ENCODE assay signal across 8 cellular contexts in the genomic region with DNA sequence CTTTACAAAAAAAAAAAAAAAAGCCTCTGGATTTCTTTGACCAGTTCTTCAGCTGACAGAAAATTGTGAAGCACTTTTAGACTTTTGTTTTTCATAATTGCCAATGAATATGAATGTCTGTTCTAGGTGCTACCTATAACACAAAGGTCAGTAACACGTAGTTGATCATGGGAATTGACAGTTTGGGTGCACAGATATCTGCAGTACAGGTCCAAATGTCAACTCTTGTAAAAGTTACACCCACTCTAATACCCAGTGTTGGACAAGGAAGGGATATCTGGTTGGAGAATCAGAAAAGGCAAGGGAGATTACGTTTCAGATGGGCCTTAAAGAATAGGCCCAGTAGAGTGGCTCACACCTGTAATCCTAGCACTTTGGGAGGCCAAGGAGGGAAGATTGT. TPM values are rescaled to one million over a fixed set of nuclear protein-coding genes. Genes with fewer than 3 reads are reported as not detected.
DNase-seq lines count a peak whose midpoint lies in the region; ATAC-seq, FAIRE-seq and TF ChIP-seq lines count a peak whose summit lies in the region.

No MANE protein-coding gene starts in this region.

- H3K27ac ChIP-seq in heart right ventricle, result peak overlapping the region in 7 of 10 donors; percentile 97 to 99 (median 99)
- H3K27ac ChIP-seq in K562 (ENCODE audit: extremely low read depth, low read depth, low read length), result no peak overlapping the region
- peak overlapping the region; percentile 97 to 99 for H3K27ac ChIP-seq in mucosa of rectum (ENCODE audit: low read depth in 2 of 2, low read length in 2 of 2)
- H3K27ac ChIP-seq in uterus, result peak overlapping the region; percentile 100

- H3K4me3 ChIP-seq in heart right ventricle (peak overlapping the region in 7 of 10 donors; percentile 72 to 91 (median 80)), K562 (no peak overlapping the region; the same call in 1 of the 2 replicates), mucosa of rectum (ENCODE audit: low read length in 2 of 2) (no peak overlapping the region), uterus (peak overlapping the region in 1 of 2 donors; percentile 94)

- CTCF ChIA-PET in K562 (lab: Yijun Ruan, JAX; ENCODE audit: low intra/inter-chr PET ratio), result no interaction called here

- H3K9me1 ChIP-seq in K562 (ENCODE audit: control insufficient read depth, insufficient read depth, low read length), result no peaks in the 10 kb centered on the region

- BruUV-seq in K562 (replicated peaks; lab: Mats Ljungman, UMichigan), result no TSS peak

- no peak for FAIRE-seq in K562 (lab: Jason Lieb, UNC)

- no peaks in the 10 kb centered on the region for H4K20me1 ChIP-seq in K562 (replicated peaks; ENCODE audit: control insufficient read depth, insufficient read depth, low read length)

- no peak overlapping the region for H2AFZ ChIP-seq in K562 (ENCODE audit: low read depth, low read length)

- H3K4me2 ChIP-seq in K562 (ENCODE audit: insufficient read depth, low read length), result no peak overlapping the region; the same call in 1 of the 2 replicates

- POLR2A ChIA-PET in K562 (lab: Yijun Ruan, JAX), result interaction anchor here (0.6 to 1.6 kb wide), 9 partner anchors 9 to 105 kb away, joined by 3 to 6 read pairs (median 3); no protein-coding TSS in a partner anchor

- no peak for TF ChIP-seq RAD21 in K562 (CRISPR knock-in tag; conservative IDR thresholded peaks at IDR 0.05 in 1 of 2, IDR thresholded peaks at IDR 0.05 in 1 of 2)

- ATAC-seq in heart right ventricle (no peak), Right ventricle myocardium superior (ENCODE audit: poor library complexity) (no peak), K562 (no peak), GM18519 (IDR thresholded peaks at IDR 0.05; ENCODE audit: low FRiP score, unreplicated experiment) (no peak)

- no peaks in the 10 kb centered on the region for H3K36me3 ChIP-seq in heart right ventricle
- peaks cover under 1% of the 10 kb centered on the region for H3K36me3 ChIP-seq in K562 (ENCODE audit: control insufficient read depth, insufficient read depth, low read length)
- no peaks in the 10 kb centered on the region for H3K36me3 ChIP-seq in mucosa of rectum (ENCODE audit: control insufficient read depth in 2 of 2, insufficient read depth in 2 of 2, low read length in 2 of 2)
- H3K36me3 ChIP-seq in uterus, result no peaks in the 10 kb centered on the region

- H3K9ac ChIP-seq in K562 (ENCODE audit: insufficient read depth in 1 of 2, low read depth in 2 of 2, low read length in 2 of 2), result peak overlapping the region; percentile 21 to 92; a peak in 3 of 4 replicates
- peak overlapping the region in 1 of 2 donors; percentile 19 for H3K9ac ChIP-seq in mucosa of rectum (ENCODE audit: low read depth in 1 of 2, low read length in 2 of 2)

- intact Hi-C loops in heart right ventricle (cut with DNase I), result loop anchor here in 7 of 10 donors (5.0 to 10.0 kb wide), 12 partner anchors 49 to 316 kb away; partner anchors contain the start of gene JMJD1C (in 4 of the 7)
- intact Hi-C loops in Right ventricle myocardium superior (cut with DNase I), result loop anchor here (5.0 to 10.0 kb wide), 3 partner anchors 56 to 192 kb away; partner anchors contain the start of gene JMJD1C
- intact Hi-C loops in K562 (cut with micrococcal nuclease), result loop anchor here (5.0 kb wide), 2 partner anchors 104 to 256 kb away; no protein-coding TSS in a partner anchor
- intact Hi-C loops in uterus (cut with DNase I; ENCODE audit: low total_unique reads), result no loop called here

- H3K9me3 ChIP-seq in heart right ventricle (peaks cover 0 to 6% (median 0%) of the 10 kb centered on the region in 11 donors), K562 (replicated peaks; ENCODE audit: control insufficient read depth, insufficient read depth, low read depth, low read length) (peaks cover 6% of the 10 kb centered on the region), mucosa of rectum (ENCODE audit: control insufficient read depth in 2 of 2, low read length in 2 of 2) (no peaks in the 10 kb centered on the region), uterus (no peaks in the 10 kb centered on the region)

- H3K4me1 ChIP-seq in heart right ventricle (peaks cover 0 to 73% (median 47%) of the 10 kb centered on the region in 9 donors), K562 (replicated peaks in 1 of 2; ENCODE audit: control insufficient read depth in 2 of 2, insufficient read depth in 2 of 2, low read length in 2 of 2) (peaks cover 16% of the 10 kb centered on the region in 2 experiments; a peak in 4 of 5 replicates), mucosa of rectum (ENCODE audit: control insufficient read depth in 2 of 2, insufficient read depth in 2 of 2, low read length in 2 of 2) (peaks cover 3 to 24% of the 10 kb centered on the region in 2 donors), uterus (peaks cover 0 to 4% of the 10 kb centered on the region in 2 donors)

- peaks cover 82% of the 10 kb centered on the region for H3K79me2 ChIP-seq in K562 (ENCODE audit: control insufficient read depth, insufficient read depth, low read length)

- DNase-seq in heart right ventricle, result no peak
- no peak for DNase-seq in Right ventricle myocardium superior
- DNase-seq in K562 (ENCODE audit: extremely low read depth in 1 of 4, low spot score in 3 of 4), result no peak
- no peak for DNase-seq in uterus
- DNase-seq in EL, result no peak
- no peak for DNase-seq in NCI-H446 treated with DMSO at 0.1 percent for 48 hours (lab: John Stamatoyannopoulos, UW)

- TF ChIP-seq CTCF in heart right ventricle (IDR thresholded peaks at IDR 0.05), result no peak
- no peak for TF ChIP-seq CTCF in K562 (IDR thresholded peaks at IDR 0.05 in 2 of 3, conservative IDR thresholded peaks at IDR 0.05 in 1 of 3; ENCODE audit: insufficient read depth in 2 of 3, low read depth in 1 of 3, low read length in 3 of 3)
- no peak for TF ChIP-seq CTCF in uterus (IDR thresholded peaks at IDR 0.05)

- in situ Hi-C loops in K562 (cut with MboI), result no loop called here

- no peak for TF ChIP-seq POLR2A in K562 (conservative IDR thresholded peaks at IDR 0.05)
- no peak for TF ChIP-seq POLR2A in uterus (IDR thresholded peaks at IDR 0.05)

- no peak for TF ChIP-seq EP300 in K562 (IDR thresholded peaks at IDR 0.05; ENCODE audit: low read length)

- 69 to 75% methylated on average over 2 of the region's 2 CpGs for whole genome bisulfite sequencing in heart right ventricle, 2 donors
- 38% methylated on average over 2 of the region's 2 CpGs for WGBS in K562 (ENCODE audit: insufficient coverage, low coverage, missing lambda C conversion rate)

- no peaks in the 10 kb centered on the region for H3K27me3 ChIP-seq in heart right ventricle
- no peaks in the 10 kb centered on the region for H3K27me3 ChIP-seq in K562 (ENCODE audit: control insufficient read depth in 2 of 2, insufficient read depth in 2 of 2, low read length in 2 of 2)
- H3K27me3 ChIP-seq in mucosa of rectum (ENCODE audit: control insufficient read depth in 2 of 2, insufficient read depth in 2 of 2, low read length in 2 of 2), result no peaks in the 10 kb centered on the region
- H3K27me3 ChIP-seq in uterus, result no peaks in the 10 kb centered on the region

TF ChIP-seq in K562, 482 proteins besides CTCF, POLR2A, EP300 and RAD21 (continues in another document):
- TF ChIP-seq DDX20 (tag; IDR thresholded peaks at IDR 0.05; ENCODE audit: low read depth), result no peak

RNA-seq across cellular contexts. Expression of gene REEP3, which starts 1.8 kb away (rescaled TPM):
- 10 to 100 TPM; 12.3 to 27.7 (median 18.1) TPM for total RNA-seq in heart right ventricle
- 10 to 100 TPM in 1 of 2 donors, 1 to 10 TPM in 1; 9.9 to 13.7 TPM for polyA plus RNA-seq in heart right ventricle
- total RNA-seq in Right ventricle myocardium superior, result 14.0 TPM
- 3.8 and 11.4 TPM in 2 replicates for total RNA-seq in K562 (2011; cell fraction: chromatin; rRNA removed; ENCODE audit: low replicate concordance)
- 3.5 and 4.1 TPM in 2 replicates for total RNA-seq in K562 (2011; cell fraction: nucleolus; rRNA removed)
- 9.5 and 18.6 TPM in 2 replicates for total RNA-seq in K562 (2011; cell fraction: nucleoplasm; rRNA removed)
- total RNA-seq in K562 (2014; rRNA removed), result 6.4 TPM in 2 replicates
- 10.2 and 12.6 TPM in 2 replicates for total RNA-seq in K562 (2014; rRNA removed; fragmentation: Illumina TruSeq; extraction: Trizol)
- total RNA-seq in K562 (2015; rRNA removed; fragmentation: Illumina TruSeq; extraction: Trizol), result 10.8 and 12.4 TPM in 2 replicates
- 10.3 and 10.6 TPM in 2 replicates for total RNA-seq in K562 (2021)
- 6.1 and 9.2 TPM in 2 replicates for polyA plus RNA-seq in K562 (2011; rRNA removed)
- polyA plus RNA-seq in K562 (2011; cell fraction: cytosol; rRNA removed), result 2.7 and 4.5 TPM in 2 replicates
- 1.7 and 2.4 TPM in 2 replicates for polyA plus RNA-seq in K562 (2011; cell fraction: nucleus; rRNA removed)
- polyA plus RNA-seq in K562 (2012), result 4.1 and 5.4 TPM in 2 replicates
- 9.2 and 13.4 TPM in 2 replicates for polyA plus RNA-seq in K562 (2014; fragmentation: Illumina TruSeq; extraction: Trizol)
- 1 to 10 TPM; 3.4 to 6.6 TPM for polyA plus RNA-seq in K562 (2014; fragmentation: Nextera tagmentation; extraction: Ambion mirVana)
- 4.6 and 5.2 TPM in 2 replicates for polyA plus RNA-seq in K562 (2014; rRNA removed)
- polyA minus RNA-seq in K562 (2011; rRNA and poly(A)+ RNA removed), result 8.9 and 10.7 TPM in 2 replicates
- polyA minus RNA-seq in K562 (2011; cell fraction: cytosol; rRNA and poly(A)+ RNA removed), result 5.2 and 6.8 TPM in 2 replicates
- polyA minus RNA-seq in K562 (2011; cell fraction: nucleus; rRNA and poly(A)+ RNA removed), result 2.8 and 4.2 TPM in 2 replicates
- 10 to 100 TPM; 43.0 to 66.5 (median 58.2) TPM for total RNA-seq in uterus

RNA-seq across cellular contexts. Expression of gene JMJD1C, which starts 57.2 kb away (rescaled TPM):
- 10 to 100 TPM; 30.9 to 51.9 (median 39.2) TPM for total RNA-seq in heart right ventricle
- 10 to 100 TPM; 14.4 to 70.4 TPM for polyA plus RNA-seq in heart right ventricle
- total RNA-seq in Right ventricle myocardium superior, result 32.9 TPM
- total RNA-seq in K562 (2011; cell fraction: chromatin; rRNA removed; ENCODE audit: low replicate concordance), result 158 and 301 TPM in 2 replicates
- 93.6 and 118 TPM in 2 replicates for total RNA-seq in K562 (2011; cell fraction: nucleolus; rRNA removed)
- total RNA-seq in K562 (2011; cell fraction: nucleoplasm; rRNA removed), result 154 and 227 TPM in 2 replicates
- total RNA-seq in K562 (2014; rRNA removed), result 33.3 and 39.7 TPM in 2 replicates
- total RNA-seq in K562 (2014; rRNA removed; fragmentation: Illumina TruSeq; extraction: Trizol), result 68.0 and 79.3 TPM in 2 replicates
- total RNA-seq in K562 (2015; rRNA removed; fragmentation: Illumina TruSeq; extraction: Trizol), result 57.4 and 58.8 TPM in 2 replicates
- 46.0 and 47.2 TPM in 2 replicates for total RNA-seq in K562 (2021)
- polyA plus RNA-seq in K562 (2011; rRNA removed), result 49.3 and 51.1 TPM in 2 replicates
- 12.9 and 24.3 TPM in 2 replicates for polyA plus RNA-seq in K562 (2011; cell fraction: cytosol; rRNA removed)
- 53.4 and 73.5 TPM in 2 replicates for polyA plus RNA-seq in K562 (2011; cell fraction: nucleus; rRNA removed)
- polyA plus RNA-seq in K562 (2012), result 26.3 and 30.7 TPM in 2 replicates
- polyA plus RNA-seq in K562 (2014; fragmentation: Illumina TruSeq; extraction: Trizol), result 48.1 and 49.3 TPM in 2 replicates
- polyA plus RNA-seq in K562 (2014; fragmentation: Nextera tagmentation; extraction: Ambion mirVana), result 10 to 100 TPM; 25.3 to 38.5 TPM
- 32.3 and 36.1 TPM in 2 replicates for polyA plus RNA-seq in K562 (2014; rRNA removed)
- 164 and 189 TPM in 2 replicates for polyA minus RNA-seq in K562 (2011; rRNA and poly(A)+ RNA removed)
- 36.8 and 39.6 TPM in 2 replicates for polyA minus RNA-seq in K562 (2011; cell fraction: cytosol; rRNA and poly(A)+ RNA removed)
- 86.6 and 187 TPM in 2 replicates for polyA minus RNA-seq in K562 (2011; cell fraction: nucleus; rRNA and poly(A)+ RNA removed)
- 100 to 1,000 TPM; 127 to 330 (median 208) TPM for total RNA-seq in uterus

Comparison
In these comparisons a context has a peak if more than half of its experiments do, and no peak if none do; other contexts are left out.
1. H3K4me3 ChIP-seq: peak in heart right ventricle (7 of 10); none in K562 (single experiment) and mucosa of rectum (0 of 2).